Comparison of ENCODE assay signal across 8 cellular contexts in genomic region chr3:4493008-4493930, GRCh38. TPM values are rescaled to one million over a fixed set of nuclear protein-coding genes. Genes with fewer than 3 reads are reported as not detected.
A peak's percentile ranks its signal among the peaks of the same experiment; 100 is the strongest.
DNase-seq lines count a peak whose midpoint lies in the region; ATAC-seq and TF ChIP-seq lines count a peak whose summit lies in the region.

ITPR1 (plus strand) TSS chr3:4493348; CDS start chr3:4516492, 23,144 bp downstream.

- TF ChIP-seq POLR2A in vagina (IDR thresholded peaks at IDR 0.05): peak; percentile 89 to 100

- ATAC-seq in GM18499 (IDR thresholded peaks at IDR 0.05; ENCODE audit: insufficient read depth, unreplicated experiment) (peak; percentile 84), HG02943 (IDR thresholded peaks at IDR 0.05; ENCODE audit: low read depth, unreplicated experiment) (peak; percentile 92), right cardiac atrium (peak; percentile 99)

- H3K27ac ChIP-seq in ascending aorta: peak within 1 kb of the TSS; percentile 87 to 93
- H3K27ac ChIP-seq in right cardiac atrium (ENCODE audit: low read length): peak within 1 kb of the TSS; percentile 72
- peak within 1 kb of the TSS; percentile 77 for H3K27ac ChIP-seq in vagina

- WGBS in right cardiac atrium: under 1% methylated on average over 47 of the region's 47 CpGs

- TF ChIP-seq CTCF in ascending aorta (IDR thresholded peaks at IDR 0.05): no peak
- TF ChIP-seq CTCF in vagina (IDR thresholded peaks at IDR 0.05): no peak

- H3K4me1 ChIP-seq in ascending aorta (peaks cover 0 to 15% of the 10 kb centered on the region in 2 donors), right cardiac atrium (ENCODE audit: control insufficient read depth, insufficient read depth, low read length) (peaks cover 2% of the 10 kb centered on the region), vagina (peaks cover 32% of the 10 kb centered on the region)

- H3K4me3 ChIP-seq in ascending aorta (peak within 1 kb of the TSS; percentile 82 to 84), right cardiac atrium (ENCODE audit: low read length) (peak within 1 kb of the TSS; percentile 57), vagina (peak within 1 kb of the TSS; percentile 59 to 94)

- H3K27me3 ChIP-seq in ascending aorta (no peaks in the 10 kb centered on the region), right cardiac atrium (ENCODE audit: control insufficient read depth, insufficient read depth) (no peaks in the 10 kb centered on the region), vagina (no peaks in the 10 kb centered on the region)

- no peaks in the 10 kb centered on the region for H3K9me3 ChIP-seq in ascending aorta
- H3K9me3 ChIP-seq in right cardiac atrium (ENCODE audit: control insufficient read depth, low read length): no peaks in the 10 kb centered on the region
- no peaks in the 10 kb centered on the region for H3K9me3 ChIP-seq in vagina

- H3K36me3 ChIP-seq in ascending aorta (no peaks in the 10 kb centered on the region), vagina (no peaks in the 10 kb centered on the region)

- intact Hi-C loops in T-helper 2 cell treated with Interferon-gamma antibody and Interleukin-4, amounts not matched to agents 100 ng/mL and 5 ng/mL, for 36 hours (cut with micrococcal nuclease): loop anchor here (1.0 to 10.0 kb wide), 14 partner anchors 11 to 1368 kb away; partner anchors contain the start of genes ARL8B, BHLHE40, EDEM1 and SETMAR
- intact Hi-C loops in ascending aorta (cut with DNase I) (loop anchor here (1.0 to 10.0 kb wide), 7 partner anchors 26 to 492 kb away; partner anchors contain the start of genes SETMAR and SUMF1), right cardiac atrium (cut with DNase I) (loop anchor here in 3 of 4 donors (10.0 kb wide), 3 partner anchors 112 to 142 kb away; no protein-coding TSS in a partner anchor), vagina (cut with DNase I) (loop anchor here (5.0 to 10.0 kb wide), 2 partner anchors 89 to 138 kb away; no protein-coding TSS in a partner anchor)

- DNase-seq in NCI-H187 treated with DMSO at 0.1 percent for 48 hours (lab: John Stamatoyannopoulos, UW) (peak; percentile 70), ascending aorta (ENCODE audit: low spot score in 2 of 2) (peak; percentile 97 to 100), right cardiac atrium (peak; percentile 99), putamen (ENCODE audit: low spot score) (peak; percentile 97), vagina (ENCODE audit: extremely low spot score in 2 of 2) (peak in 1 of 2 donors; percentile 100)

RNA-seq across cellular contexts. Expression of gene ITPR1, which starts in this region (rescaled TPM):
- total RNA-seq in T-helper 2 cell treated with Interferon-gamma antibody and Interleukin-4, amounts not matched to agents 100 ng/mL and 5 ng/mL, for 36 hours: 40.4 and 42.6 TPM in 2 replicates
- total RNA-seq in ascending aorta: 121 TPM
- 10 to 100 TPM; 32.5 to 59.0 (median 45.6) TPM for total RNA-seq in right cardiac atrium
- 13.9 TPM for polyA plus RNA-seq in right cardiac atrium
- total RNA-seq in vagina: 108 TPM
